ENCODE assay signal across 1 cellular context in genomic region chr1:109263597-109264378, GRCh38.
TF ChIP-seq lines count a peak whose summit lies in the region.

No MANE protein-coding gene starts in this region.

TF ChIP-seq in HepG2, 621 proteins besides CTCF, POLR2A, EP300 and RAD21 (continued from another document and continues in another):
- TF ChIP-seq, protein P1, sequence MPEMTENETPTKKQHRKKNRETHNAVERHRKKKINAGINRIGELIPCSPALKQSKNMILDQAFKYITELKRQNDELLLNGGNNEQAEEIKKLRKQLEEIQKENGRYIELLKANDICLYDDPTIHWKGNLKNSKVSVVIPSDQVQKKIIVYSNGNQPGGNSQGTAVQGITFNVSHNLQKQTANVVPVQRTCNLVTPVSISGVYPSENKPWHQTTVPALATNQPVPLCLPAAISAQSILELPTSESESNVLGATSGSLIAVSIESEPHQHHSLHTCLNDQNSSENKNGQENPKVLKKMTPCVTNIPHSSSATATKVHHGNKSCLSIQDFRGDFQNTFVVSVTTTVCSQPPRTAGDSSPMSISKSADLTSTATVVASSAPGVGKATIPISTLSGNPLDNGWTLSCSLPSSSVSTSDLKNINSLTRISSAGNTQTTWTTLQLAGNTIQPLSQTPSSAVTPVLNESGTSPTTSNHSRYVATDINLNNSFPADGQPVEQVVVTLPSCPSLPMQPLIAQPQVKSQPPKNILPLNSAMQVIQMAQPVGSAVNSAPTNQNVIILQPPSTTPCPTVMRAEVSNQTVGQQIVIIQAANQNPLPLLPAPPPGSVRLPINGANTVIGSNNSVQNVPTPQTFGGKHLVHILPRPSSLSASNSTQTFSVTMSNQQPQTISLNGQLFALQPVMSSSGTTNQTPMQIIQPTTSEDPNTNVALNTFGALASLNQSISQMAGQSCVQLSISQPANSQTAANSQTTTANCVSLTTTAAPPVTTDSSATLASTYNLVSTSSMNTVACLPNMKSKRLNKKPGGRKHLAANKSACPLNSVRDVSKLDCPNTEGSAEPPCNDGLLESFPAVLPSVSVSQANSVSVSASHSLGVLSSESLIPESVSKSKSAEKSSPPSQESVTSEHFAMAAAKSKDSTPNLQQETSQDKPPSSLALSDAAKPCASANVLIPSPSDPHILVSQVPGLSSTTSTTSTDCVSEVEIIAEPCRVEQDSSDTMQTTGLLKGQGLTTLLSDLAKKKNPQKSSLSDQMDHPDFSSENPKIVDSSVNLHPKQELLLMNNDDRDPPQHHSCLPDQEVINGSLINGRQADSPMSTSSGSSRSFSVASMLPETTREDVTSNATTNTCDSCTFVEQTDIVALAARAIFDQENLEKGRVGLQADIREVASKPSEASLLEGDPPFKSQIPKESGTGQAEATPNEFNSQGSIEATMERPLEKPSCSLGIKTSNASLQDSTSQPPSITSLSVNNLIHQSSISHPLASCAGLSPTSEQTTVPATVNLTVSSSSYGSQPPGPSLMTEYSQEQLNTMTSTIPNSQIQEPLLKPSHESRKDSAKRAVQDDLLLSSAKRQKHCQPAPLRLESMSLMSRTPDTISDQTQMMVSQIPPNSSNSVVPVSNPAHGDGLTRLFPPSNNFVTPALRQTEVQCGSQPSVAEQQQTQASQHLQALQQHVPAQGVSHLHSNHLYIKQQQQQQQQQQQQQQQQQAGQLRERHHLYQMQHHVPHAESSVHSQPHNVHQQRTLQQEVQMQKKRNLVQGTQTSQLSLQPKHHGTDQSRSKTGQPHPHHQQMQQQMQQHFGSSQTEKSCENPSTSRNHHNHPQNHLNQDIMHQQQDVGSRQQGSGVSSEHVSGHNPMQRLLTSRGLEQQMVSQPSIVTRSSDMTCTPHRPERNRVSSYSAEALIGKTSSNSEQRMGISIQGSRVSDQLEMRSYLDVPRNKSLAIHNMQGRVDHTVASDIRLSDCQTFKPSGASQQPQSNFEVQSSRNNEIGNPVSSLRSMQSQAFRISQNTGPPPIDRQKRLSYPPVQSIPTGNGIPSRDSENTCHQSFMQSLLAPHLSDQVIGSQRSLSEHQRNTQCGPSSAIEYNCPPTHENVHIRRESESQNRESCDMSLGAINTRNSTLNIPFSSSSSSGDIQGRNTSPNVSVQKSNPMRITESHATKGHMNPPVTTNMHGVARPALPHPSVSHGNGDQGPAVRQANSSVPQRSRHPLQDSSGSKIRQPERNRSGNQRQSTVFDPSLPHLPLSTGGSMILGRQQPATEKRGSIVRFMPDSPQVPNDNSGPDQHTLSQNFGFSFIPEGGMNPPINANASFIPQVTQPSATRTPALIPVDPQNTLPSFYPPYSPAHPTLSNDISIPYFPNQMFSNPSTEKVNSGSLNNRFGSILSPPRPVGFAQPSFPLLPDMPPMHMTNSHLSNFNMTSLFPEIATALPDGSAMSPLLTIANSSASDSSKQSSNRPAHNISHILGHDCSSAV (CRISPR knock-in tag; IDR thresholded peaks at IDR 0.05; ENCODE audit: borderline replicate concordance) = no peak
- TF ChIP-seq, protein P2, sequence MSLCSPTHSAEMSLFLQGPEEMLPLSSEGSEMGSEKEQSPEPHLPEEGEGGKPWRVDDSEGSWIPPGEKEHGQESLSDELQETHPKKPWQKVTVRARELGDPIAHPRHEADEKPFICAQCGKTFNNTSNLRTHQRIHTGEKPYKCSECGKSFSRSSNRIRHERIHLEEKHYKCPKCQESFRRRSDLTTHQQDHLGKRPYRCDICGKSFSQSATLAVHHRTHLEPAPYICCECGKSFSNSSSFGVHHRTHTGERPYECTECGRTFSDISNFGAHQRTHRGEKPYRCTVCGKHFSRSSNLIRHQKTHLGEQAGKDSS (CRISPR knock-in tag; IDR thresholded peaks at IDR 0.05; ENCODE audit: borderline replicate concordance, low read depth) = peak; percentile 56; the same call in 1 of the 2 replicates
- TF ChIP-seq ZNF614 (CRISPR knock-in tag; IDR thresholded peaks at IDR 0.05; ENCODE audit: borderline replicate concordance) = peak; percentile 53; the same call in 1 of the 2 replicates
- TF ChIP-seq KAT7 (CRISPR knock-in tag; IDR thresholded peaks at IDR 0.05; ENCODE audit: borderline replicate concordance) = peak; percentile 86; the same call in 1 of the 2 replicates
- peak; percentile 95; the same call in 1 of the 2 replicates for TF ChIP-seq KDM3A (CRISPR knock-in tag; IDR thresholded peaks at IDR 0.05; ENCODE audit: low read depth)
- peak; percentile 67 for TF ChIP-seq JUN (CRISPR knock-in tag; IDR thresholded peaks at IDR 0.05)
- TF ChIP-seq, protein P3, sequence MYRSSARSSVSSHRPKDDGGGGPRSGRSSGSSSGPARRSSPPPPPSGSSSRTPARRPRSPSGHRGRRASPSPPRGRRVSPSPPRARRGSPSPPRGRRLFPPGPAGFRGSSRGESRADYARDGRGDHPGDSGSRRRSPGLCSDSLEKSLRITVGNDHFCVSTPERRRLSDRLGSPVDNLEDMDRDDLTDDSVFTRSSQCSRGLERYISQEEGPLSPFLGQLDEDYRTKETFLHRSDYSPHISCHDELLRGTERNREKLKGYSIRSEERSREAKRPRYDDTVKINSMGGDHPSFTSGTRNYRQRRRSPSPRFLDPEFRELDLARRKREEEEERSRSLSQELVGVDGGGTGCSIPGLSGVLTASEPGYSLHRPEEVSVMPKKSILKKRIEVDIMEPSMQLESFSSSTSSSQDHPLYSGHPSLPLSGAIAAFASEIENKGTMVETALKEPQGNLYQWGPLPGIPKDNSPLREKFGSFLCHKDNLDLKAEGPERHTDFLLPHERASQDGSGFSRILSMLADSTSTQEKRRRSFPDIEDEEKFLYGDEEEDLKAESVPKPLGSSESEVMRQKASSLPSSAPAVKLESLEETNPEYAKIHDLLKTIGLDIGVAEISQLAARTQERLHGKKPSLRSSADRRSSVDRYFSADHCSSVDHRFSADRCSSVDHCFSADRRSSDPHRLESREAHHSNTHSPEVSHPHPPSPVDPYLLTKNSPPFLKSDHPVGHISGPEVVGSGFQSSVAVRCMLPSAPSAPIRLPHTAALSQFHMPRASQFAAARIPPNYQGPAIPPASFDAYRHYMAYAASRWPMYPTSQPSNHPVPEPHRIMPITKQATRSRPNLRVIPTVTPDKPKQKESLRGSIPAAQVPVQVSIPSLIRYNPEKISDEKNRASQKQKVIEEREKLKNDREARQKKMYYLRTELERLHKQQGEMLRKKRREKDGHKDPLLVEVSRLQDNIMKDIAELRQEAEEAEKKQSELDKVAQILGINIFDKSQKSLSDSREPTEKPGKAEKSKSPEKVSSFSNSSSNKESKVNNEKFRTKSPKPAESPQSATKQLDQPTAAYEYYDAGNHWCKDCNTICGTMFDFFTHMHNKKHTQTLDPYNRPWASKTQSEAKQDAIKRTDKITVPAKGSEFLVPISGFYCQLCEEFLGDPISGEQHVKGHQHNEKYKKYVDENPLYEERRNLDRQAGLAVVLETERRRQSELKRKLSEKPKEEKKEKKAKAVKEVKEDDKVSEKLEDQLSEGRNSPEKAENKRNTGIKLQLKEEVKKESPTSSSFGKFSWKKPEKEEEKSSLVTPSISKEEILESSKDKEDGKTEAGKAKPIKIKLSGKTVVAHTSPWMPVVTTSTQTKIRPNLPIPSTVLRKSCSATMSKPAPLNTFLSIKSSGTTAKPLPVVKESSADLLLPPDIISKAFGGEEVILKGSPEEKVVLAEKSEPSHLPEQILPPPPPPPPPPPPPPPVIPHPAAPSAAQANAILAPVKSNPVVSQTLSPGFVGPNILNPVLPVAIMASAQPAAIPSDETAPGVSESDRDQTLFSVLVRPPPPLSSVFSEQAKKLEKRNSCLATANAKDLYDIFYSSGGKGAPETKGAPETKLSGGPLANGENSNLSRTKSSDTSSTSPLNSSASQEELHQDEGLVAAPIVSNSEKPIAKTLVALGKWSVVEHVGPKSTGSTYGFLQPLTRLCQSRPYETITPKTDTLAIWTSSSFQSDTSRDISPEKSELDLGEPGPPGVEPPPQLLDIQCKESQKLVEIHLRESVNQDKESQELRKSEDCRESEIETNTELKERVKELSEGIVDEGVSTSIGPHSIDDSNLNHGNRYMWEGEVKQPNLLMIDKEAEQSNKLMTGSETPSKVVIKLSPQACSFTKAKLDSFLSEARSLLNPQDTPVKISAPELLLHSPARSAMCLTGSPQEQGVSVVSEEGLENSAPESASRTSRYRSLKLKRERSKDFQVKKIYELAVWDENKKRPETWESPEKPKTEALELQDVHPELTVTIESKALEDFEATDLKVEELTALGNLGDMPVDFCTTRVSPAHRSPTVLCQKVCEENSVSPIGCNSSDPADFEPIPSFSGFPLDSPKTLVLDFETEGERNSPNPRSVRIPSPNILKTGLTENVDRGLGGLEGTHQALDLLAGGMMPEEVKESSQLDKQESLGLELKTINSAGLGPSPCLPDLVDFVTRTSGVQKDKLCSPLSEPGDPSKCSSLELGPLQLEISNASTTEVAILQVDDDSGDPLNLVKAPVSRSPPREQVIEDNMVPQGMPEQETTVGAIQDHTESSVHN (CRISPR knock-in tag; IDR thresholded peaks at IDR 0.05) = peak; percentile 85; the same call in 1 of the 2 replicates
- 0 out of 2 replicates have a peak, but pooled peaks have one; percentile 63 for TF ChIP-seq ZFP1 (CRISPR knock-in tag; IDR thresholded peaks at IDR 0.05)
- TF ChIP-seq CHD4 (IDR thresholded peaks at IDR 0.05; ENCODE audit: borderline replicate concordance, low read length) = no peak
- no peak for TF ChIP-seq ATF1 (CRISPR knock-in tag; IDR thresholded peaks at IDR 0.05)
- TF ChIP-seq RFXAP (CRISPR knock-in tag; IDR thresholded peaks at IDR 0.05; ENCODE audit: borderline replicate concordance) = peak; percentile 41; the same call in 1 of the 2 replicates
- peak; percentile 95; the same call in 1 of the 2 replicates for TF ChIP-seq MTA1 (CRISPR knock-in tag; IDR thresholded peaks at IDR 0.05; ENCODE audit: borderline replicate concordance)
- TF ChIP-seq, protein P4, sequence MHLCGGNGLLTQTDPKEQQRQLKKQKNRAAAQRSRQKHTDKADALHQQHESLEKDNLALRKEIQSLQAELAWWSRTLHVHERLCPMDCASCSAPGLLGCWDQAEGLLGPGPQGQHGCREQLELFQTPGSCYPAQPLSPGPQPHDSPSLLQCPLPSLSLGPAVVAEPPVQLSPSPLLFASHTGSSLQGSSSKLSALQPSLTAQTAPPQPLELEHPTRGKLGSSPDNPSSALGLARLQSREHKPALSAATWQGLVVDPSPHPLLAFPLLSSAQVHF (CRISPR knock-in tag; IDR thresholded peaks at IDR 0.05) = no peak
- no peak for TF ChIP-seq HNRNPK (IDR thresholded peaks at IDR 0.05; ENCODE audit: low read depth, low read length, poor library complexity, severe bottlenecking)
- no peak for TF ChIP-seq ZNF724P (CRISPR knock-in tag; IDR thresholded peaks at IDR 0.05; ENCODE audit: borderline replicate concordance)
- TF ChIP-seq, protein P5, sequence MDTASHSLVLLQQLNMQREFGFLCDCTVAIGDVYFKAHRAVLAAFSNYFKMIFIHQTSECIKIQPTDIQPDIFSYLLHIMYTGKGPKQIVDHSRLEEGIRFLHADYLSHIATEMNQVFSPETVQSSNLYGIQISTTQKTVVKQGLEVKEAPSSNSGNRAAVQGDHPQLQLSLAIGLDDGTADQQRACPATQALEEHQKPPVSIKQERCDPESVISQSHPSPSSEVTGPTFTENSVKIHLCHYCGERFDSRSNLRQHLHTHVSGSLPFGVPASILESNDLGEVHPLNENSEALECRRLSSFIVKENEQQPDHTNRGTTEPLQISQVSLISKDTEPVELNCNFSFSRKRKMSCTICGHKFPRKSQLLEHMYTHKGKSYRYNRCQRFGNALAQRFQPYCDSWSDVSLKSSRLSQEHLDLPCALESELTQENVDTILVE (CRISPR knock-in tag; IDR thresholded peaks at IDR 0.05) = peak; percentile 70; the same call in 1 of the 2 replicates
- TF ChIP-seq ZNF512B (CRISPR knock-in tag; IDR thresholded peaks at IDR 0.05; ENCODE audit: borderline replicate concordance) = no peak
- TF ChIP-seq TGIF2 (CRISPR knock-in tag; IDR thresholded peaks at IDR 0.05) = peak; percentile 85
- TF ChIP-seq HIVEP1 (CRISPR knock-in tag; IDR thresholded peaks at IDR 0.05) = no peak
- no peak for TF ChIP-seq CBX1 (IDR thresholded peaks at IDR 0.05; ENCODE audit: low read depth)
- TF ChIP-seq ZFYVE20 (CRISPR knock-in tag; IDR thresholded peaks at IDR 0.05; ENCODE audit: borderline replicate concordance, low read depth) = no peak
- TF ChIP-seq ZNF414 (CRISPR knock-in tag; IDR thresholded peaks at IDR 0.05) = no peak
- no peak for TF ChIP-seq MAFG (CRISPR knock-in tag; IDR thresholded peaks at IDR 0.05)
- no peak for TF ChIP-seq LCORL (IDR thresholded peaks at IDR 0.05)
- peak; percentile 96 for TF ChIP-seq LCORL (CRISPR knock-in tag; IDR thresholded peaks at IDR 0.05)
- no peak for TF ChIP-seq RBFOX2 (IDR thresholded peaks at IDR 0.05; ENCODE audit: low read depth, low read length)
- TF ChIP-seq GATA4 (IDR thresholded peaks at IDR 0.05; ENCODE audit: borderline replicate concordance, low read depth) = no peak
